8 cellular contexts compared by ENCODE assay signal in the genomic region with DNA sequence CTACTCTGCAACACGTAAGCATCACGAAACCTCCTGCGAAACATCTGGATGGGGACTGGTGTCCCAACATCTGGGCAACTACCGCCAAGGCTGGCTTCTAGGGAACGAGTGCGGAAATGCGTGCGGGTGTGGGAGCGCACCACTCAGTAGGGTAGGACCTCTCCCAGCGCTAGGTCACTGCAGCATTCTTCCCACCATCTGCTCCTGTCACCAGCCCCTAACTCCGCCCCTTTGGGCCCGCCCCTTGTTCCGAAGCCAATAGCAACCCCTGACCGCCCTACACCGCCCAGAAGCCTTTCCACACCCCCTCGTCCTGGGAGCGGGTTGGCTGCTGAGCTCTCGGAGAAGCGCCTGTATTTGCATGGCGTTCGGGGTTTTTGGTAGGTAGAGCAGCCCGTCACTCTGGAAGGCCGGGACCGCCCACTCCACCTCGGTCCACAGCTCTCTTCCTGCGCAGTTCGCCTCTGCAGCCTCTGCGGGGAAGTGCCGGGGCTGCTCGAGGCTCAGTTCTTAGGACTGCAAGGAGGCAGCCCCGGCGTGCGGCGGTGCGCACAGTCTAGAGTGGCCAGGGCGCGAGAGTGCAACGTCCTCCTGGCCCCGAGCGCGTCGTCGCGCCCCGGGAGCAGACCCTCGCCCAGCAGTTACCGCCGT. TPM values are rescaled to one million over a fixed set of nuclear protein-coding genes. Genes with fewer than 3 reads are reported as not detected.
DNase-seq lines count a peak whose midpoint lies in the region; ATAC-seq lines count a peak whose summit lies in the region.

A gene (plus strand): TSS at position 454 of the 651 bp plus-strand sequence. CDS start 438 bp downstream, outside the sequence.

- peak; percentile 98 for DNase-seq in AG08396 (ENCODE audit: low spot score)
- DNase-seq in NCI-H524 (lab: John Stamatoyannopoulos, UW): peak; percentile 99 to 100
- peak; percentile 100 for DNase-seq in activated CD4-positive, alpha-beta T cell treated with anti-CD3 and anti-CD28 coated beads, Interleukin-2, amount 10 ng/mL, durations not matched to agents 7 days and 5 days
- peak; percentile 100 for DNase-seq in left kidney (ENCODE audit: low read depth, low spot score)
- DNase-seq in stimulated activated CD4-positive, alpha-beta T cell treated with anti-CD3 and anti-CD28 coated beads, Interleukin-1b, Interleukin-23, amount 100 ng/mL, for 4 hours (ENCODE audit: low read depth in 2 of 2): peak; percentile 99

- POLR2A ChIA-PET in activated CD4-positive, alpha-beta T cell treated with anti-CD3 and anti-CD28 coated beads, Interleukin-2, amount 10 ng/mL, durations not matched to agents 7 days and 5 days (lab: Charles Lee): interaction anchor here (0.9 to 2.1 kb wide), 2 partner anchors 99 to 104 kb away, joined by 3 to 7 read pairs; no protein-coding TSS in a partner anchor

- intact Hi-C loops in dendritic cell treated with granulocyte-macrophage colony-stimulating factor and Interleukin-4, amounts not matched to agents 40 ng/mL and 50 ng/mL, for 4 days (cut with micrococcal nuclease): loop anchor here (2.0 to 10.0 kb wide), 7 partner anchors 52 to 444 kb away; a partner anchor contains a TSS

- ATAC-seq in GM19025 (IDR thresholded peaks at IDR 0.05; ENCODE audit: low read depth, unreplicated experiment) (peak; percentile 68), HG03196 (IDR thresholded peaks at IDR 0.05; ENCODE audit: unreplicated experiment) (peak; percentile 85)

- peaks cover 39% of the 10 kb centered on the region for H3K27me3 Mint-ChIP-seq in activated CD4-positive, alpha-beta T cell treated with anti-CD3 and anti-CD28 coated beads, Interleukin-2, amount 10 ng/mL, durations not matched to agents 7 days and 5 days
- H3K27me3 Mint-ChIP-seq in dendritic cell treated with granulocyte-macrophage colony-stimulating factor and Interleukin-4, amounts not matched to agents 40 ng/mL and 50 ng/mL, for 4 days: peaks cover 64% of the 10 kb centered on the region

- CTCF ChIA-PET in activated CD4-positive, alpha-beta T cell treated with anti-CD3 and anti-CD28 coated beads, Interleukin-2, amount 10 ng/mL, durations not matched to agents 7 days and 5 days (lab: Charles Lee): interaction anchor here (0.6 to 3.5 kb wide), 11 partner anchors 16 to 697 kb away, joined by 3 to 18 read pairs (median 4); no protein-coding TSS in a partner anchor

- peak within 1 kb of the TSS; percentile 91 for H3K4me3 Mint-ChIP-seq in activated CD4-positive, alpha-beta T cell treated with anti-CD3 and anti-CD28 coated beads, Interleukin-2, amount 10 ng/mL, durations not matched to agents 7 days and 5 days
- H3K4me3 Mint-ChIP-seq in dendritic cell treated with granulocyte-macrophage colony-stimulating factor and Interleukin-4, amounts not matched to agents 40 ng/mL and 50 ng/mL, for 4 days: peak within 1 kb of the TSS; percentile 85

- H3K27ac Mint-ChIP-seq in activated CD4-positive, alpha-beta T cell treated with anti-CD3 and anti-CD28 coated beads, Interleukin-2, amount 10 ng/mL, durations not matched to agents 7 days and 5 days: peak within 1 kb of the TSS; percentile 92
- H3K27ac Mint-ChIP-seq in dendritic cell treated with granulocyte-macrophage colony-stimulating factor and Interleukin-4, amounts not matched to agents 40 ng/mL and 50 ng/mL, for 4 days: peak within 1 kb of the TSS; percentile 77

- H3K4me1 Mint-ChIP-seq in activated CD4-positive, alpha-beta T cell treated with anti-CD3 and anti-CD28 coated beads, Interleukin-2, amount 10 ng/mL, durations not matched to agents 7 days and 5 days: peaks cover 64% of the 10 kb centered on the region
- peaks cover 62% of the 10 kb centered on the region for H3K4me1 Mint-ChIP-seq in dendritic cell treated with granulocyte-macrophage colony-stimulating factor and Interleukin-4, amounts not matched to agents 40 ng/mL and 50 ng/mL, for 4 days (ENCODE audit: low read depth)

- peaks cover 11% of the 10 kb centered on the region for H3K36me3 Mint-ChIP-seq in activated CD4-positive, alpha-beta T cell treated with anti-CD3 and anti-CD28 coated beads, Interleukin-2, amount 10 ng/mL, durations not matched to agents 7 days and 5 days (ENCODE audit: low read depth)
- H3K36me3 Mint-ChIP-seq in dendritic cell treated with granulocyte-macrophage colony-stimulating factor and Interleukin-4, amounts not matched to agents 40 ng/mL and 50 ng/mL, for 4 days (ENCODE audit: low read depth): peaks cover 7% of the 10 kb centered on the region

- no peaks in the 10 kb centered on the region for H3K9me3 Mint-ChIP-seq in activated CD4-positive, alpha-beta T cell treated with anti-CD3 and anti-CD28 coated beads, Interleukin-2, amount 10 ng/mL, durations not matched to agents 7 days and 5 days
- no peaks in the 10 kb centered on the region for H3K9me3 Mint-ChIP-seq in dendritic cell treated with granulocyte-macrophage colony-stimulating factor and Interleukin-4, amounts not matched to agents 40 ng/mL and 50 ng/mL, for 4 days

RNA-seq across cellular contexts. Expression of the gene that starts here (rescaled TPM):
- 10 to 100 TPM; 11.5 to 11.9 TPM for total RNA-seq in activated CD4-positive, alpha-beta T cell treated with anti-CD3 and anti-CD28 coated beads, Interleukin-2, amount 10 ng/mL, durations not matched to agents 7 days and 5 days

Comparison
In these comparisons a context has a peak if more than half of its experiments do, and no peak if none do; other contexts are left out.
1. Peak in every context shown above with its lines: DNase-seq and ATAC-seq.